8 cellular contexts compared by ENCODE assay signal in genomic region chr1:8396912-8397406, GRCh38.
DNase-seq lines count a peak whose midpoint lies in the region; ATAC-seq and TF ChIP-seq lines count a peak whose summit lies in the region.

No MANE protein-coding gene starts in this region.

- peaks cover 28% of the 10 kb centered on the region for H3K36me3 ChIP-seq in IMR-90 (ENCODE audit: control insufficient read depth, insufficient read depth, low read length)
- no peaks in the 10 kb centered on the region for H3K36me3 ChIP-seq in BE2C

- peak overlapping the region; percentile 93 for H2BK5ac ChIP-seq in IMR-90 (ENCODE audit: low read depth, low read length, poor library complexity, severe bottlenecking)

- no peak overlapping the region for H2AFZ ChIP-seq in IMR-90 (replicated peaks; ENCODE audit: low read length, poor library complexity)

- H3K14ac ChIP-seq in IMR-90 (replicated peaks; ENCODE audit: low read depth, low read length) = peak overlapping the region; percentile 30

- peak overlapping the region; percentile 41; the same call in 1 of the 2 replicates for H4K91ac ChIP-seq in IMR-90 (ENCODE audit: insufficient read depth, low read depth, low read length)

- intact Hi-C loops in IMR-90 (cut with micrococcal nuclease) (loop anchor here (1.0 to 2.0 kb wide), 2 partner anchors 24 to 25 kb away; no protein-coding TSS in a partner anchor), left colon (cut with DNase I, micrococcal nuclease) (no loop called here)

- peak overlapping the region; percentile 71 for H2BK120ac ChIP-seq in IMR-90 (ENCODE audit: low read depth, low read length)

- TF ChIP-seq RAD21 in IMR-90 (IDR thresholded peaks at IDR 0.05; ENCODE audit: low read length) = no peak; the same call in none of the 2 replicates

- H3K4me3 ChIP-seq in IMR-90 (ENCODE audit: insufficient read depth, low read depth, low read length) (no peak overlapping the region; the same call in 1 of the 2 replicates), BE2C (ENCODE audit: low read depth, low read length) (no peak overlapping the region)

- H3K9ac ChIP-seq in IMR-90 (ENCODE audit: low read depth, low read length) = peak overlapping the region; percentile 3; the same call in 1 of the 2 replicates

- no CpG with 5 or more reads among the region's 4 CpGs for WGBS in IMR-90 (ENCODE audit: extremely low coverage in 2 of 2, insufficient read length in 1 of 2), 2 experiments

- TF ChIP-seq CTCF in IMR-90 (conservative IDR thresholded peaks at IDR 0.05; ENCODE audit: low read depth, low read length) = no peak
- no peak for TF ChIP-seq CTCF in BE2C (IDR thresholded peaks at IDR 0.05; ENCODE audit: low read depth, low read length)

- peaks cover 24% of the 10 kb centered on the region for H3K9me1 ChIP-seq in IMR-90 (ENCODE audit: insufficient read depth, low read length)

- H3K79me1 ChIP-seq in IMR-90 (ENCODE audit: low read depth in 1 of 2, low read length in 2 of 2) = peaks cover 36 to 72% of the 10 kb centered on the region in 2 experiments

- TF ChIP-seq POLR2A in IMR-90 (IDR thresholded peaks at IDR 0.05; ENCODE audit: low read depth, low read length) = peak; percentile 75; the same call in 1 of the 2 replicates

- peak overlapping the region; percentile 78; the same call in 1 of the 2 replicates for H3K23ac ChIP-seq in IMR-90 (ENCODE audit: low read depth, low read length)

- peak overlapping the region; percentile 56; the same call in 2 of the 3 replicates for H2BK15ac ChIP-seq in IMR-90 (ENCODE audit: low read depth, low read length)

- in situ Hi-C loops in IMR-90 (cut with MboI; ENCODE audit: low sequenced_read_pairs) = no loop called here

- CTCF ChIA-PET in IMR-90 (lab: Yijun Ruan, JAX) = interaction anchor here (1.4 to 1.8 kb wide), 2 partner anchors 12 to 67 kb away, joined by 6 to 8 read pairs; no protein-coding TSS in a partner anchor

- H3K4me2 ChIP-seq in IMR-90 (ENCODE audit: low read depth, low read length) = peak overlapping the region; percentile 41; the same call in 1 of the 2 replicates

- dilution Hi-C loops in IMR-90 (cut with HindIII; ENCODE audit: low sequenced_read_pairs, unreplicated experiment) = no loop called here

- peak overlapping the region; percentile 50 for H2AK9ac ChIP-seq in IMR-90 (replicated peaks; ENCODE audit: low read depth, low read length, poor library complexity)

- H3K4me1 ChIP-seq in IMR-90 (ENCODE audit: control insufficient read depth, insufficient read depth, low read length) (peaks cover 29% of the 10 kb centered on the region), BE2C (no peaks in the 10 kb centered on the region)

- DNase-seq in activated naive CD4-positive, alpha-beta T cell treated with Interleukin-2 at 50 U/mL for 16 hours = peak; percentile 45
- no peak for DNase-seq in activated naive CD4-positive, alpha-beta T cell (lab: John Stamatoyannopoulos, UW)
- DNase-seq in IMR-90 (peak; percentile 99), astrocyte of the hippocampus (ENCODE audit: low read depth, low spot score) (peak; percentile 89), left colon (no peak), stromal cell of bone marrow (ENCODE audit: low read depth) (peak; percentile 97), BE2C (no peak)

- peak overlapping the region; percentile 0; the same call in 1 of the 2 replicates for H4K5ac ChIP-seq in IMR-90 (ENCODE audit: low read depth, low read length)

- ATAC-seq in IMR-90 (ENCODE audit: low read depth) (peak; percentile 79), left colon (peak; percentile 30), HG02678 (IDR thresholded peaks at IDR 0.05; ENCODE audit: unreplicated experiment) (no peak)

- peak overlapping the region; percentile 53; the same call in 1 of the 2 replicates for H3K27ac ChIP-seq in IMR-90 (ENCODE audit: insufficient read depth, low read length)

- H2AK5ac ChIP-seq in IMR-90 (ENCODE audit: low read depth, low read length) = peak overlapping the region; percentile 66

- H3K56ac ChIP-seq in IMR-90 (ENCODE audit: extremely low read depth, insufficient read depth, low read length) = peak overlapping the region; percentile 51

- no TSS peak for BruUV-seq in IMR-90 (replicated peaks; lab: Mats Ljungman, UMichigan)

- H2BK20ac ChIP-seq in IMR-90 (ENCODE audit: low read depth, low read length) = peak overlapping the region; percentile 80

- peak overlapping the region; percentile 1 to 86; a peak in 2 of 4 replicates for H4K8ac ChIP-seq in IMR-90 (ENCODE audit: low read depth in 2 of 2, low read length in 2 of 2)

- no peaks in the 10 kb centered on the region for H3K9me3 ChIP-seq in IMR-90 (ENCODE audit: control insufficient read depth, insufficient read depth, low read length)
- H3K9me3 ChIP-seq in BE2C = no peaks in the 10 kb centered on the region

- peaks cover 26% of the 10 kb centered on the region; the same call in 1 of the 2 replicates for H4K20me1 ChIP-seq in IMR-90 (ENCODE audit: insufficient read depth, low read length)

- H3K27me3 ChIP-seq in IMR-90 (ENCODE audit: control insufficient read depth, insufficient read depth, low read length) = no peaks in the 10 kb centered on the region
- no peaks in the 10 kb centered on the region for H3K27me3 ChIP-seq in BE2C

- H3K18ac ChIP-seq in IMR-90 (ENCODE audit: low read depth, low read length) = peak overlapping the region; percentile 54

- H3K4ac ChIP-seq in IMR-90 (ENCODE audit: low read depth, low read length) = peak overlapping the region; percentile 65; the same call in 1 of the 2 replicates

- POLR2A ChIA-PET in IMR-90 (lab: Charles Lee; ENCODE audit: unreplicated experiment) = no interaction called here

TF ChIP-seq in IMR-90, 13 proteins besides CTCF, POLR2A, EP300 and RAD21:
- TF ChIP-seq CHD1 (IDR thresholded peaks at IDR 0.05; ENCODE audit: low read depth, low read length) (peak; percentile 64; the same call in 1 of the 2 replicates), MAFK (IDR thresholded peaks at IDR 0.05; ENCODE audit: low read depth, low read length) (peak; percentile 59), CEBPB (IDR thresholded peaks at IDR 0.05; ENCODE audit: low read depth, low read length) (peak; percentile 86), SMC3 (IDR thresholded peaks at IDR 0.05; ENCODE audit: low read depth, low read length) (no peak), MAZ (IDR thresholded peaks at IDR 0.05; ENCODE audit: borderline replicate concordance, low read depth, low read length) (no peak; the same call in 1 of the 2 replicates), BHLHE40 (IDR thresholded peaks at IDR 0.05; ENCODE audit: low read depth, low read length) (peak; percentile 82), USF2 (IDR thresholded peaks at IDR 0.05; ENCODE audit: low read depth, low read length) (peak; percentile 95), NFE2L2 (IDR thresholded peaks at IDR 0.05; ENCODE audit: low read depth, low read length) (peak; percentile 62), RCOR1 (IDR thresholded peaks at IDR 0.05; ENCODE audit: insufficient replicate concordance, low read length) (peak; percentile 79), RFX5 (IDR thresholded peaks at IDR 0.05; ENCODE audit: low read depth, low read length) (no peak), MXI1 (IDR thresholded peaks at IDR 0.05; ENCODE audit: borderline replicate concordance, low read depth, low read length) (peak; percentile 78), FOS (IDR thresholded peaks at IDR 0.05; ENCODE audit: low read depth, low read length) (peak; percentile 82)
- TF ChIP-seq, protein P1, sequence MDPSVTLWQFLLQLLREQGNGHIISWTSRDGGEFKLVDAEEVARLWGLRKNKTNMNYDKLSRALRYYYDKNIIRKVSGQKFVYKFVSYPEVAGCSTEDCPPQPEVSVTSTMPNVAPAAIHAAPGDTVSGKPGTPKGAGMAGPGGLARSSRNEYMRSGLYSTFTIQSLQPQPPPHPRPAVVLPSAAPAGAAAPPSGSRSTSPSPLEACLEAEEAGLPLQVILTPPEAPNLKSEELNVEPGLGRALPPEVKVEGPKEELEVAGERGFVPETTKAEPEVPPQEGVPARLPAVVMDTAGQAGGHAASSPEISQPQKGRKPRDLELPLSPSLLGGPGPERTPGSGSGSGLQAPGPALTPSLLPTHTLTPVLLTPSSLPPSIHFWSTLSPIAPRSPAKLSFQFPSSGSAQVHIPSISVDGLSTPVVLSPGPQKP (IDR thresholded peaks at IDR 0.05; ENCODE audit: borderline replicate concordance, low read depth, low read length) = no peak
TF ChIP-seq in IMR-90: peak in this region for 9.

Comparison
In these comparisons a context has a peak if more than half of its experiments do, and no peak if none do; other contexts are left out.
1. DNase-seq: peak in activated naive CD4-positive, alpha-beta T cell treated with Interleukin-2 at 50 U/mL for 16 hours (single experiment), IMR-90 (single experiment), astrocyte of the hippocampus (single experiment) and stromal cell of bone marrow (single experiment); none in activated naive CD4-positive, alpha-beta T cell (0 of 4), left colon (0 of 2) and BE2C (single experiment).